ENCODE assay signal across 1 cellular context in the genomic region with DNA sequence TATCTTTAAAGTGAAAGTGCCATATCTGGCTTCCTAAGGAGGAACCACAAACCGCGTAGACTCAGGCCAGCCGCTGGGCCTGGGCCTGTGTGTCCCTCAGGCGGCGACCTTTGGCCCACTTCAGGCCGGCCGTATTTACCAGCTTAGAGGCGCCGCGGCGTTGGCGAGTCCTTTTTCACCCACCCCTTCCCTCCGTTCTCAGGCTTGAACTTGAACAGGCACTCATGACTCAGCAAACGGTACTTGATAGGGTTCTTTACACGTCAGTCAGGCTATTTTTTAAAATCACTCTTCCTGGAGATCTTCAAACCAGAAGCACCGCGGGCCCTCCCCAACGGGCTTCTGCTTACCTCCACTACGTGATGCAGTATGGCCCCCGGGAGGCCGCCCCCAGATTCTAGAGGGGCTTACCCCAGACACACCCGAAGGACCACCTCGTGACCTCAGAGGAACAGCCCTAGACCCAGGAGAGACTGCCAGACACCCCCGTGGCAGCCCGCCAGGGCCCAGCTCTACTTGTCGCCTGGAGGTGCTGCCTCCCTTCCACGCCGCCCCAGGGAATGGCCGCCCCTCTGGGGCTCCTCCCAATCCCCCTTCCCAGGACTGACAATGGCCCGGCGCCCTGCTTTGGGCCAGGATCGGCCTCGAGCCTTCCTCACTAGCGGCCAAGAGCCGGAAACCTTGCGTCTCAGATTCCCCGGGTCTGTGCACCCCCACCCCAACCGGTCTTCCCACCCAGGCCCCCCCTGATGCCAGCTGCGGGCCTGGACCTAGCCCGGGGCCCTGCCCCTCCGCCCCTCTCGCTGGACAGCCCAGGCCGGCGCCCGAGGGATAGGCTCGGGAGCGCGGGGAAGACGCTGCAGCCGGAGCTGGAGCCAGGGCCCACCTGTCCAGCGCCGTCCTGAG.
TF ChIP-seq lines count a peak whose summit lies in the region.

No MANE protein-coding gene starts in this region.

TF ChIP-seq in K562, 482 proteins besides CTCF, POLR2A, EP300 and RAD21 (continued from another document and continues in another):
- TF ChIP-seq ZNF740 (CRISPR knock-in tag; IDR thresholded peaks at IDR 0.05) (0 out of 2 replicates have a peak, but pooled peaks have one; percentile 21), ZNF740 (tag; IDR thresholded peaks at IDR 0.05) (peak in 1 of 2 experiments; percentile 73; a peak in 1 of 4 replicates), TAF7 (tag; IDR thresholded peaks at IDR 0.05) (peak; percentile 39; the same call in 1 of the 2 replicates), CUX1 (CRISPR knock-in tag; IDR thresholded peaks at IDR 0.05) (no peak), ZBTB1 (CRISPR knock-in tag; IDR thresholded peaks at IDR 0.05; ENCODE audit: borderline replicate concordance, low read depth) (no peak), ZNF584 (CRISPR knock-in tag; IDR thresholded peaks at IDR 0.05; ENCODE audit: low read depth) (no peak), PHF20 (IDR thresholded peaks at IDR 0.05; ENCODE audit: partially characterized antibody) (peak; percentile 21), HDAC6 (IDR thresholded peaks at IDR 0.05; ENCODE audit: low read depth, low read length) (no peak), PTTG1 (tag; IDR thresholded peaks at IDR 0.05; ENCODE audit: low read depth) (no peak), SMARCA5 (IDR thresholded peaks at IDR 0.05) (no peak), ZFP36 (IDR thresholded peaks at IDR 0.05; ENCODE audit: low read depth, low read length, partially characterized antibody) (no peak), WHSC1 (IDR thresholded peaks at IDR 0.05; ENCODE audit: low read length) (no peak), MCM3 (IDR thresholded peaks at IDR 0.05) (no peak), ESRRB (CRISPR knock-in tag; IDR thresholded peaks at IDR 0.05; ENCODE audit: borderline replicate concordance) (no peak), CBX5 (IDR thresholded peaks at IDR 0.05; ENCODE audit: borderline replicate concordance, low read depth) (peak; percentile 49; the same call in 1 of the 2 replicates), CBFB (CRISPR knock-in tag; IDR thresholded peaks at IDR 0.05) (0 out of 2 replicates have a peak, but pooled peaks have one; percentile 60), TCF7 (IDR thresholded peaks at IDR 0.05; ENCODE audit: borderline replicate concordance) (no peak), ZNF79 (CRISPR knock-in tag; IDR thresholded peaks at IDR 0.05; ENCODE audit: low read depth) (no peak), DEAF1 (CRISPR knock-in tag; IDR thresholded peaks at IDR 0.05) (peak; percentile 22; the same call in 1 of the 2 replicates), ZBTB40 (IDR thresholded peaks at IDR 0.05) (peak; percentile 84), ZBTB40 (CRISPR knock-in tag; IDR thresholded peaks at IDR 0.05) (no peak), E2F6 (IDR thresholded peaks at IDR 0.05; ENCODE audit: borderline replicate concordance in 1 of 2, extremely low read depth in 1 of 2, insufficient read depth in 1 of 2, insufficient read length in 1 of 2, low read depth in 1 of 2, low read length in 1 of 2, poor library complexity in 1 of 2, severe bottlenecking in 1 of 2) (peak in 1 of 2 experiments; percentile 6), ZNF217 (CRISPR knock-in tag; IDR thresholded peaks at IDR 0.05) (no peak), RB1 (IDR thresholded peaks at IDR 0.05; ENCODE audit: low read depth) (peak; percentile 78), FOXM1 (IDR thresholded peaks at IDR 0.05; ENCODE audit: low read depth) (peak; percentile 84), FOXM1 (CRISPR knock-in tag; IDR thresholded peaks at IDR 0.05; ENCODE audit: low read depth) (no peak), CHCHD3 (CRISPR knock-in tag; IDR thresholded peaks at IDR 0.05) (no peak), ZNF165 (CRISPR knock-in tag; IDR thresholded peaks at IDR 0.05; ENCODE audit: borderline replicate concordance) (no peak), ETV5 (CRISPR knock-in tag; IDR thresholded peaks at IDR 0.05; ENCODE audit: low read depth) (peak; percentile 50), ZEB2 (IDR thresholded peaks at IDR 0.05) (0 out of 2 replicates have a peak, but pooled peaks have one; percentile 40)
- TF ChIP-seq, protein P1, sequence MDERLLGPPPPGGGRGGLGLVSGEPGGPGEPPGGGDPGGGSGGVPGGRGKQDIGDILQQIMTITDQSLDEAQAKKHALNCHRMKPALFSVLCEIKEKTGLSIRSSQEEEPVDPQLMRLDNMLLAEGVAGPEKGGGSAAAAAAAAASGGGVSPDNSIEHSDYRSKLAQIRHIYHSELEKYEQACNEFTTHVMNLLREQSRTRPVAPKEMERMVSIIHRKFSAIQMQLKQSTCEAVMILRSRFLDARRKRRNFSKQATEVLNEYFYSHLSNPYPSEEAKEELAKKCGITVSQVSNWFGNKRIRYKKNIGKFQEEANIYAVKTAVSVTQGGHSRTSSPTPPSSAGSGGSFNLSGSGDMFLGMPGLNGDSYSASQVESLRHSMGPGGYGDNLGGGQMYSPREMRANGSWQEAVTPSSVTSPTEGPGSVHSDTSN (CRISPR knock-in tag; IDR thresholded peaks at IDR 0.05; ENCODE audit: low read depth) = peak; percentile 62
- TF ChIP-seq, protein P1 (tag; conservative IDR thresholded peaks at IDR 0.05; ENCODE audit: low read depth) = peak; percentile 97
